In the genomic region with DNA sequence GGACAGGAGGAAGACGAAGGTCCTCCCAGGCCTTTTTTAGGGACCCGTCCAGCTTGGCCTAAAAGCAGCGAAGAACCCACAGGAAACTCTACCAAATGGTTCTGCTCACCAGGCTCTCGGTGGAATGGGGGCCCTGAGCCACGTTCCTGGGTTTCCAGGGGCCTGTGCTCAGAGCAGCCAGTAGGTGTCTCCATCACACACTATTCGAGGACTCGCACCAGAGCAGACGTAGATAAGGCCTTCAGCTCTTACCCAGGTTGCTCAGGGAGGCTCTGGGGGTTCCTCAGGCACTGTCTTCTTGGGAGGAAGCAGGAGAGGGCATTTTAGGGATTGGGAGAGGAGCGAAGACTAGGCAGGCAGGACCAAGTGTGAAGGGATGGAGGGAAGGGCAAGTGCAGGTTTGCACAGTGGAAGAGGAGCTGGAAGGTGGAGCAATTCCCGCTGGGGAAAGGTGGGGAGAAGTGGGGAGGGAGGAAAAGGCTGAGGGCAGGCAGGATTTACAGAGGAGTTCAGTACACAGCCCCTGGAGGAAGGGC, we compare ENCODE assay signal across 1 cellular context.
A peak's percentile ranks its signal among the peaks of the same experiment; 100 is the strongest.
TF ChIP-seq lines count a peak whose summit lies in the region.

No MANE protein-coding gene starts in this region.

TF ChIP-seq in GM23338, 12 proteins besides CTCF, POLR2A, EP300 and RAD21 (continued from another document):
- TF ChIP-seq ZNF462 (CRISPR knock-in tag; IDR thresholded peaks at IDR 0.05) = peak; percentile 95
- TF ChIP-seq, protein P1, sequence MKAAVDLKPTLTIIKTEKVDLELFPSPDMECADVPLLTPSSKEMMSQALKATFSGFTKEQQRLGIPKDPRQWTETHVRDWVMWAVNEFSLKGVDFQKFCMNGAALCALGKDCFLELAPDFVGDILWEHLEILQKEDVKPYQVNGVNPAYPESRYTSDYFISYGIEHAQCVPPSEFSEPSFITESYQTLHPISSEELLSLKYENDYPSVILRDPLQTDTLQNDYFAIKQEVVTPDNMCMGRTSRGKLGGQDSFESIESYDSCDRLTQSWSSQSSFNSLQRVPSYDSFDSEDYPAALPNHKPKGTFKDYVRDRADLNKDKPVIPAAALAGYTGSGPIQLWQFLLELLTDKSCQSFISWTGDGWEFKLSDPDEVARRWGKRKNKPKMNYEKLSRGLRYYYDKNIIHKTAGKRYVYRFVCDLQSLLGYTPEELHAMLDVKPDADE (IDR thresholded peaks at IDR 0.05) = no peak
- TF ChIP-seq CREB1 (CRISPR knock-in tag; IDR thresholded peaks at IDR 0.05; ENCODE audit: low read depth) = 0 out of 2 replicates have a peak, but pooled peaks have one; percentile 22
- TF ChIP-seq POLR2AphosphoS5 (IDR thresholded peaks at IDR 0.05; ENCODE audit: low read depth) = no peak
- no peak for TF ChIP-seq EZH2 (IDR thresholded peaks at IDR 0.05; ENCODE audit: low read depth, unreplicated experiment)
